In the genomic region with DNA sequence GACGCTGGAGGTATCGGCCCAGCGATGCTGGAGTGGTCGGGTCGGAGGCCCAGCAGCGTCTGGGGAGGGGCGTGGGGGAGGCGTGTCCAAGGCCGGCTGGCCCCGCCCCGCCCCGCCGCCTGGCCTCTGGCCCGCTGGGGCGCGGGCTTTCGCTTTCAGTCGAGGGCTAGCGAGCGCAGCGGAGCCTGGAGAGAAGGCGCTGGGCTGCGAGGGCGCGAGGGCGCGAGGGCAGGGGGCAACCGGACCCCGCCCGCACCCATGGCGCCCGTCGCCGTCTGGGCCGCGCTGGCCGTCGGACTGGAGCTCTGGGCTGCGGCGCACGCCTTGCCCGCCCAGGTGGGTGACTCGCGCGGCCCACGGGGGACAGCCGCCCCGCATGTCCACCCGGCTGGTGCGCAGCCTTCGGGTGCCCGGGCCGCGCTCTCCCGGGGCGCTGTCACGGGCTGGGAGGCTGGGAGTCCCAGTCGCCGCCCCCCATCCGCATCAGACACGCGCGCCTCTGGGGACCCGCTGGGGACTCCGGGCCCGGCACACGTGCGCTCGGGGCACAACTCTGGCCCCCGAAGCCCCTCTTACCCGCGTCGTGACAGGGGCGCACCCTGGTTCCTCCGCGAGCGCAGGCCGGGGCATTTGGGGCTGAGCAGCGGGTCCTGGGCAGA, we compare ENCODE assay signal across 8 cellular contexts. TPM values are rescaled to one million over a fixed set of nuclear protein-coding genes. Genes with fewer than 3 reads are reported as not detected.
DNase-seq lines count a peak whose midpoint lies in the region; ATAC-seq and TF ChIP-seq lines count a peak whose summit lies in the region.

A gene (plus strand): TSS at position 158 of the 659 bp plus-strand sequence. CDS start 101 bp downstream, at position 259.

- peak within 1 kb of the TSS; percentile 89 to 98 (median 97) for H3K27ac Mint-ChIP-seq in IgD-negative memory B cell
- peak within 1 kb of the TSS; percentile 100 for H3K27ac Mint-ChIP-seq in activated CD4-positive, alpha-beta T cell treated with anti-CD3 and anti-CD28 coated beads, Interleukin-2, amount 10 ng/mL, durations not matched to agents 24 days and 14 days

- intact Hi-C loops in activated CD4-positive, alpha-beta T cell treated with anti-CD3 and anti-CD28 coated beads, Interleukin-2, amount 10 ng/mL, durations not matched to agents 24 days and 14 days (cut with micrococcal nuclease), result loop anchor here (1.0 kb wide), 1 partner anchor 11 kb away; no protein-coding TSS in a partner anchor

- H3K27me3 ChIP-seq in lung (ENCODE audit: control insufficient read depth, insufficient read depth), result no peaks in the 10 kb centered on the region

- TF ChIP-seq CTCF in lung (IDR thresholded peaks at IDR 0.05; ENCODE audit: control extremely low read depth, extremely low read depth), result no peak

- H3K36me3 Mint-ChIP-seq in IgD-negative memory B cell, result no peaks in the 10 kb centered on the region
- H3K36me3 Mint-ChIP-seq in activated CD4-positive, alpha-beta T cell treated with anti-CD3 and anti-CD28 coated beads, Interleukin-2, amount 10 ng/mL, durations not matched to agents 24 days and 14 days (ENCODE audit: low read depth), result peaks cover 38% of the 10 kb centered on the region

- H3K27me3 Mint-ChIP-seq in IgD-negative memory B cell, result no peaks in the 10 kb centered on the region
- no peaks in the 10 kb centered on the region for H3K27me3 Mint-ChIP-seq in activated CD4-positive, alpha-beta T cell treated with anti-CD3 and anti-CD28 coated beads, Interleukin-2, amount 10 ng/mL, durations not matched to agents 24 days and 14 days

- H3K9me3 Mint-ChIP-seq in IgD-negative memory B cell, result no peaks in the 10 kb centered on the region
- no peaks in the 10 kb centered on the region for H3K9me3 Mint-ChIP-seq in activated CD4-positive, alpha-beta T cell treated with anti-CD3 and anti-CD28 coated beads, Interleukin-2, amount 10 ng/mL, durations not matched to agents 24 days and 14 days

- 0 to 1% methylated on average over 43 to 79 of the region's 79 CpGs for WGBS in lung, 2 donors

- peak; percentile 91 for TF ChIP-seq POLR2A in GM19193 (IDR thresholded peaks at IDR 0.05; ENCODE audit: extremely low read depth, insufficient read depth, insufficient read length)

- DNase-seq in AML-193 (lab: John Stamatoyannopoulos, UW) (peak; percentile 18 to 30), dermis blood vessel endothelial cell (peak; percentile 74), lung (ENCODE audit: low spot score) (peak; percentile 64), NCI-H2107 treated with DMSO at 0.1 percent for 48 hours (lab: John Stamatoyannopoulos, UW; ENCODE audit: unreplicated experiment) (no peak)
- DNase-seq in activated CD4-positive, alpha-beta T cell treated with anti-CD3 and anti-CD28 coated beads, Interleukin-2, amount 10 ng/mL, durations not matched to agents 24 days and 14 days, result peak; percentile 95
- DNase-seq in stimulated activated CD8-positive, alpha-beta memory T cell treated with anti-CD3 and anti-CD28 coated beads, Interleukin-2, amount 100 ng/mL, for 48 hours (ENCODE audit: low read depth in 2 of 2), result peak; percentile 58 to 73

- H3K27ac ChIP-seq in lung (ENCODE audit: low read depth in 1 of 2, low read length in 1 of 2), result peak within 1 kb of the TSS; percentile 75 to 80

- H3K36me3 ChIP-seq in lung (ENCODE audit: control insufficient read depth in 2 of 2, insufficient read depth in 2 of 2, low read length in 2 of 2), result no peaks in the 10 kb centered on the region

- no peaks in the 10 kb centered on the region for H3K9me3 ChIP-seq in lung (ENCODE audit: control insufficient read depth in 2 of 2, insufficient read depth in 1 of 2, low read length in 1 of 2)

- H3K4me3 Mint-ChIP-seq in IgD-negative memory B cell, result peak within 1 kb of the TSS; percentile 97 to 100 (median 99)
- H3K4me3 Mint-ChIP-seq in activated CD4-positive, alpha-beta T cell treated with anti-CD3 and anti-CD28 coated beads, Interleukin-2, amount 10 ng/mL, durations not matched to agents 24 days and 14 days, result peak within 1 kb of the TSS; percentile 100

- H3K4me1 Mint-ChIP-seq in IgD-negative memory B cell, result peaks cover 44 to 56% (median 55%) of the 10 kb centered on the region in 3 donors
- H3K4me1 Mint-ChIP-seq in activated CD4-positive, alpha-beta T cell treated with anti-CD3 and anti-CD28 coated beads, Interleukin-2, amount 10 ng/mL, durations not matched to agents 24 days and 14 days, result peaks cover 71% of the 10 kb centered on the region

- peak within 1 kb of the TSS; percentile 60 for H3K4me3 ChIP-seq in lung

- peak; percentile 79 for ATAC-seq in lung (ENCODE audit: insufficient read depth, low FRiP score)

- peaks cover 3 to 14% of the 10 kb centered on the region in 2 donors for H3K4me1 ChIP-seq in lung (ENCODE audit: control insufficient read depth in 2 of 2, insufficient read depth in 2 of 2, low read length in 2 of 2)

RNA-seq across cellular contexts. Expression of the gene that starts here (rescaled TPM):
- polyA plus RNA-seq in IgD-negative memory B cell (117 TPM), lung (100 to 1,000 TPM in 1 of 2 donors, 10 to 100 TPM in 1; 15.4 to 246 TPM)
- 145 TPM in 2 replicates for total RNA-seq in activated CD4-positive, alpha-beta T cell treated with anti-CD3 and anti-CD28 coated beads, Interleukin-2, amount 10 ng/mL, durations not matched to agents 24 days and 14 days
- total RNA-seq in dermis blood vessel endothelial cell (81.3 and 98.3 TPM in 2 replicates), lung (10 to 100 TPM; 52.0 to 79.0 TPM)
